ENCODE assay signal across 28 cellular contexts in the genomic region with DNA sequence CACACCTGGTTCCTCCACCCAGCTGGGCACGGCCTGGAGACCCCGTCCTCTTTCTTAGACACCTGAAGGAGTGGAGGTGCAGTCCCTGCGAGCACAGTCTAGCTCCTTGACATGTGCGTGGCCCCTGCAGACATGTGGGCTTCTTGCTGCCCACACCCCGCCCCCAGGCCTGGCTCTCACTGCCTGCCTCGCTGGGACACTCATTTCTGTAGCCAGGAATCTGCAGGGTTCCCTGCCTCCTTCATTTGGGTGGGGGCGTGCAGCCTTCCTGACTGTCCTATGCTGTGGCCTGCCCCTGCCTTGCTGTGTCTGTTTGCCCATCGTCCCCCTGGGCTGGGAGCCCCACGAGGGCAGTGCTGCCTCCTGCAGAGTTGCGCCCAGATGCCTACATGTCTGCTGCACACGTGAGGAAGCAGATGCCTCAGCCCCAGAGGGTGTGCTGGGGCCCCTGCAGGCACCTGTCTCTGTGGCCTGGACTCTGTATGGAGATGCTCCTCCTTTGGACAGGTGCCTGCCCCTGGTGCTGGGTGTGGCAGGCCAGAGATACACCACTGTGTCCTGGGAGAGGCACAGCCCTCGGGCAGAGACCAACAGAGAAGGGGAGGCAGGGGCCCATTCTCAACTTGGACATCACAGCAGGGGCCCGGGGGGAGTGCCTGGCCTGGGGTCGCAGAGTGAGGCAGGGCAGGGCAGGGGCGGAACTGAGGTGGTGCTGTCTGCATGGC. TPM values are rescaled to one million over a fixed set of nuclear protein-coding genes. Genes with fewer than 3 reads are reported as not detected.
"Had no signal": no experiment of that assay in that cellular context is flagged by ENCODE, and none has a peak within 500 bp of the region (broad histone marks: within the 10 kb centered on the region; RNA-seq: fewer than 3 reads in every experiment).

No MANE protein-coding gene starts in this region.

- H3K4me3 Mint-ChIP-seq: natural killer cell treated with Interleukin-12 subunit alpha and Interleukin-12 subunit beta and Interleukin-15 and Interleukin-18, amount 100 ng/mL, for 72 hours; neural crest cell; stimulated activated naive B cell treated with anti-CD40 and anti-IgM and Interleukin-4, amounts not matched to agents 10 μg/mL and 1 μg/mL and 100 μg/mL, for 72 hours; stimulated activated naive CD8-positive, alpha-beta T cell treated with anti-CD3 and anti-CD28 coated beads, Interleukin-15, Interleukin-2, amounts not matched to agents 100 ng/mL and 50 ng/mL, for 24 hours had no signal

- H3K4me1 ChIP-seq: foreskin keratinocyte, gastroesophageal sphincter, parathyroid adenoma, tibial nerve had no signal

- H3K36me3 Mint-ChIP-seq: natural killer cell treated with Interleukin-12 subunit alpha and Interleukin-12 subunit beta and Interleukin-15 and Interleukin-18, amount 100 ng/mL, for 72 hours; stimulated activated naive B cell treated with anti-CD40 and anti-IgM and Interleukin-4, amounts not matched to agents 10 μg/mL and 1 μg/mL and 100 μg/mL, for 72 hours had no signal

- H3K9me3 ChIP-seq: esophagus muscularis mucosa, gastroesophageal sphincter, heart left ventricle, lower lobe of right lung, spleen, thoracic aorta, tibial nerve, upper lobe of left lung had no signal

- H3K4me1 Mint-ChIP-seq: neural crest cell had no signal

- H3K9me3 Mint-ChIP-seq: natural killer cell treated with Interleukin-12 subunit alpha and Interleukin-12 subunit beta and Interleukin-15 and Interleukin-18, amount 100 ng/mL, for 72 hours; neural crest cell; stimulated activated naive B cell treated with anti-CD40 and anti-IgM and Interleukin-4, amounts not matched to agents 10 μg/mL and 1 μg/mL and 100 μg/mL, for 72 hours; stimulated activated naive CD8-positive, alpha-beta T cell treated with anti-CD3 and anti-CD28 coated beads, Interleukin-15, Interleukin-2, amounts not matched to agents 100 ng/mL and 50 ng/mL, for 24 hours had no signal

- H3K27ac ChIP-seq: coronary artery, esophagus muscularis mucosa, foreskin keratinocyte, gastroesophageal sphincter, heart left ventricle, hepatocyte, lower lobe of right lung, parathyroid adenoma, skin epidermis, thoracic aorta, tibial nerve had no signal

- DNase-seq: dermis blood vessel endothelial cell; effector memory CD4-positive, alpha-beta T cell; foreskin keratinocyte; left colon; left ventricle myocardium superior; lower lobe of right lung; spleen; stimulated activated CD4-positive, alpha-beta T cell treated with anti-CD3 and anti-CD28 coated beads, Interleukin-4, amount 100 ng/mL, for 4 hours; stimulated activated naive B cell treated with anti-CD40 and anti-IgM and Interleukin-4, amounts not matched to agents 10 μg/mL and 1 μg/mL and 100 μg/mL, for 72 hours had no signal

- H3K27me3 ChIP-seq: foreskin keratinocyte, heart left ventricle, hepatocyte, tibial nerve, upper lobe of left lung had no signal

- H3K27me3 Mint-ChIP-seq: natural killer cell treated with Interleukin-12 subunit alpha and Interleukin-12 subunit beta and Interleukin-15 and Interleukin-18, amount 100 ng/mL, for 72 hours; stimulated activated naive CD8-positive, alpha-beta T cell treated with anti-CD3 and anti-CD28 coated beads, Interleukin-15, Interleukin-2, amounts not matched to agents 100 ng/mL and 50 ng/mL, for 24 hours had no signal

- H3K4me3 ChIP-seq: coronary artery, esophagus muscularis mucosa, gastroesophageal sphincter, heart left ventricle, hepatocyte, lower lobe of right lung, skin epidermis, spleen, thoracic aorta, tibial nerve, upper lobe of left lung had no signal

- H3K27ac Mint-ChIP-seq: natural killer cell treated with Interleukin-12 subunit alpha and Interleukin-12 subunit beta and Interleukin-15 and Interleukin-18, amount 100 ng/mL, for 72 hours; progenitor cell of endocrine pancreas; stimulated activated naive B cell treated with anti-CD40 and anti-IgM and Interleukin-4, amounts not matched to agents 10 μg/mL and 1 μg/mL and 100 μg/mL, for 72 hours; stimulated activated naive CD8-positive, alpha-beta T cell treated with anti-CD3 and anti-CD28 coated beads, Interleukin-15, Interleukin-2, amounts not matched to agents 100 ng/mL and 50 ng/mL, for 24 hours had no signal

- ATAC-seq: foreskin keratinocyte; gastroesophageal sphincter; heart left ventricle; left colon; left ventricle myocardium superior; lower lobe of right lung; natural killer cell treated with Interleukin-12 subunit alpha and Interleukin-12 subunit beta and Interleukin-15 and Interleukin-18, amount 100 ng/mL, for 72 hours had no signal

- H3K36me3 ChIP-seq: gastroesophageal sphincter, thoracic aorta, tibial nerve had no signal

RNA-seq across cellular contexts. Expression of a gene that starts 22.6 kb away (rescaled TPM):
- total RNA-seq: osteoblast had no signal
- polyA plus RNA-seq: fibroblast of lung had no signal

RNA-seq across cellular contexts. Expression of a gene that starts 35.5 kb away (rescaled TPM):
- total RNA-seq: epithelial cell of proximal tubule; fibroblast of lung; foreskin keratinocyte; hepatocyte; kidney epithelial cell; left colon; left ventricle myocardium superior; natural killer cell treated with Interleukin-12 subunit alpha and Interleukin-12 subunit beta and Interleukin-15 and Interleukin-18, amount 100 ng/mL, for 72 hours; neural crest cell; osteoblast; progenitor cell of endocrine pancreas; thoracic aorta; tibial nerve had no signal
- polyA plus RNA-seq: endothelial cell of umbilical vein, fibroblast of lung, foreskin keratinocyte, hepatocyte had no signal
